17 cellular contexts compared by ENCODE assay signal in genomic region chr10:11501600-11501999, GRCh38.
DNase-seq lines count a peak whose midpoint lies in the region; ATAC-seq and TF ChIP-seq lines count a peak whose summit lies in the region.
"Had no signal": no experiment of that assay in that cellular context is flagged by ENCODE, and none has a peak within 500 bp of the region (broad histone marks: within the 10 kb centered on the region; RNA-seq: fewer than 3 reads in every experiment).

No MANE protein-coding gene starts in this region.

- in situ Hi-C loops in HAP-1 (cut with MboI; ENCODE audit: low sequenced_read_pairs), result no loop called here

- POLR2A ChIA-PET in HEK293 (lab: Yijun Ruan, JAX) (no interaction called here), activated B cell treated with CpG ODN at 0.5 μM for 24 hours (lab: Charles Lee) (no interaction called here)

- H3K4me1 ChIP-seq in HEK293 (ENCODE audit: control insufficient read depth, insufficient read depth, low read length), result no peaks in the 10 kb centered on the region
- no peaks in the 10 kb centered on the region for H3K4me1 ChIP-seq in SJCRH30
- no peaks in the 10 kb centered on the region for H3K4me1 ChIP-seq in HAP-1

- H3K36me3 ChIP-seq in HEK293 (ENCODE audit: control insufficient read depth in 2 of 2, insufficient read depth in 1 of 2, low read length in 2 of 2) (no peaks in the 10 kb centered on the region), SJCRH30 (no peaks in the 10 kb centered on the region), HAP-1 (replicated peaks) (no peaks in the 10 kb centered on the region)

- no peak for ATAC-seq in activated B cell treated with CpG ODN at 0.5 μM for 24 hours (ENCODE audit: low read depth)
- no peak for ATAC-seq in naive B cell (ENCODE audit: low read depth in 2 of 2)
- ATAC-seq: CD8-positive, alpha-beta T cell; HCT116 had no signal

- DNase-seq in activated B cell treated with CpG ODN at 0.5 μM for 24 hours (no peak), naive B cell (no peak), retina (no peak), SJCRH30 (no peak), HAP-1 (ENCODE audit: low spot score in 2 of 2) (no peak)
- DNase-seq: Caco-2; CD4-positive, CD25-positive, alpha-beta regulatory T cell; CD8-positive, alpha-beta T cell; DMS153; DND-41; GM23248; H7; HFFc6 had no signal

- no peak for TF ChIP-seq CTCF in HEK293 (tag by site-specific recombination; IDR thresholded peaks at IDR 0.05)
- no peak for TF ChIP-seq CTCF in activated B cell treated with CpG ODN at 0.5 μM for 24 hours (IDR thresholded peaks at IDR 0.05)

- H3K27me3 ChIP-seq in SJCRH30, result no peaks in the 10 kb centered on the region
- no peaks in the 10 kb centered on the region for H3K27me3 ChIP-seq in HAP-1 (ENCODE audit: low read depth)
- H3K27me3 ChIP-seq: BLaER1 had no signal

- H3K27ac Mint-ChIP-seq in activated B cell treated with CpG ODN at 0.5 μM for 24 hours (peak overlapping the region; percentile 36), naive B cell (peak overlapping the region in 5 of 6 donors; percentile 2 to 73 (median 36))
- H3K27ac Mint-ChIP-seq: CD4-positive, CD25-positive, alpha-beta regulatory T cell; CD8-positive, alpha-beta T cell; HFFc6 had no signal

- H3K27me3 Mint-ChIP-seq in activated B cell treated with CpG ODN at 0.5 μM for 24 hours (no peaks in the 10 kb centered on the region), naive B cell (no peaks in the 10 kb centered on the region)

- CTCF ChIA-PET in HEK293 (lab: Yijun Ruan, JAX), result interaction anchor here (0.7 kb wide), 1 partner anchor 88 kb away, joined by 3 read pairs; no protein-coding TSS in a partner anchor
- CTCF ChIA-PET in activated B cell treated with CpG ODN at 0.5 μM for 24 hours (lab: Charles Lee), result no interaction called here

- H3K4me3 ChIP-seq in HEK293 (ENCODE audit: low read depth, low read length) (no peak overlapping the region), SJCRH30 (no peak overlapping the region), HAP-1 (no peak overlapping the region)
- H3K4me3 ChIP-seq: BLaER1, GM23248 had no signal

- intact Hi-C loops in activated B cell treated with CpG ODN at 0.5 μM for 24 hours (cut with micrococcal nuclease), result no loop called here

- H3K27ac ChIP-seq in HEK293 (ENCODE audit: extremely low read depth, low read depth, low read length), result no peak overlapping the region
- no peak overlapping the region for H3K27ac ChIP-seq in SJCRH30
- H3K27ac ChIP-seq: BLaER1, C4-2B, GM23248 had no signal

- H3K4me1 Mint-ChIP-seq in activated B cell treated with CpG ODN at 0.5 μM for 24 hours (peaks cover 24% of the 10 kb centered on the region), naive B cell (peaks cover 11 to 26% (median 20%) of the 10 kb centered on the region in 3 donors)
- H3K4me1 Mint-ChIP-seq: CD4-positive, CD25-positive, alpha-beta regulatory T cell had no signal

- H3K36me3 Mint-ChIP-seq in activated B cell treated with CpG ODN at 0.5 μM for 24 hours (ENCODE audit: low read depth), result peaks cover 59% of the 10 kb centered on the region
- H3K36me3 Mint-ChIP-seq in naive B cell, result peaks cover 3 to 19% of the 10 kb centered on the region in 2 donors
- H3K36me3 Mint-ChIP-seq: CD4-positive, CD25-positive, alpha-beta regulatory T cell had no signal

- H3K9me3 Mint-ChIP-seq in activated B cell treated with CpG ODN at 0.5 μM for 24 hours (no peaks in the 10 kb centered on the region), naive B cell (no peaks in the 10 kb centered on the region)
- H3K9me3 Mint-ChIP-seq: CD4-positive, CD25-positive, alpha-beta regulatory T cell; CD8-positive, alpha-beta T cell; HFFc6 had no signal

- H3K9me3 ChIP-seq in HEK293 (ENCODE audit: control insufficient read depth, insufficient read depth, low read depth, low read length) (no peaks in the 10 kb centered on the region), SJCRH30 (replicated peaks) (no peaks in the 10 kb centered on the region), HAP-1 (no peaks in the 10 kb centered on the region)
- H3K9me3 ChIP-seq: BLaER1, Caco-2 had no signal

- H3K4me3 Mint-ChIP-seq in activated B cell treated with CpG ODN at 0.5 μM for 24 hours (no peak overlapping the region), naive B cell (no peak overlapping the region)
- H3K4me3 Mint-ChIP-seq: CD4-positive, CD25-positive, alpha-beta regulatory T cell; CD8-positive, alpha-beta T cell; HFFc6 had no signal

TF ChIP-seq in HEK293, 187 proteins besides CTCF, POLR2A, EP300 and RAD21:
- no peak for TF ChIP-seq SP3 (tag by site-specific recombination; IDR thresholded peaks at IDR 0.05)
- peak; percentile 94 for TF ChIP-seq PRDM1 (tag by site-specific recombination; IDR thresholded peaks at IDR 0.05)
- TF ChIP-seq PRDM4 (tag by site-specific recombination; IDR thresholded peaks at IDR 0.05), result no peak
